In genomic region chr2:8392098-8392844, GRCh38 we compare ENCODE assay signal across 1 cellular context.
TF ChIP-seq lines count a peak whose summit lies in the region.

No MANE protein-coding gene starts in this region.

TF ChIP-seq in HepG2, 621 proteins besides CTCF, POLR2A, EP300 and RAD21 (continued from another document):
- TF ChIP-seq AHDC1 (CRISPR knock-in tag; IDR thresholded peaks at IDR 0.05; ENCODE audit: borderline replicate concordance) (peak; percentile 59; the same call in 1 of the 2 replicates), ZBTB1 (CRISPR knock-in tag; IDR thresholded peaks at IDR 0.05; ENCODE audit: borderline replicate concordance) (no peak), ZIK1 (CRISPR knock-in tag; IDR thresholded peaks at IDR 0.05; ENCODE audit: borderline replicate concordance, low read depth) (no peak), FOXP4 (CRISPR knock-in tag; IDR thresholded peaks at IDR 0.05) (no peak), POLR2AphosphoS5 (IDR thresholded peaks at IDR 0.05; ENCODE audit: low read depth, low read length) (no peak), SNRNP70 (IDR thresholded peaks at IDR 0.05; ENCODE audit: low read depth, low read length) (no peak), ZNF343 (CRISPR knock-in tag; IDR thresholded peaks at IDR 0.05) (no peak), RORA (CRISPR knock-in tag; IDR thresholded peaks at IDR 0.05) (no peak), TP53 (CRISPR knock-in tag; conservative IDR thresholded peaks at IDR 0.05) (no peak), ZSCAN30 (CRISPR knock-in tag; IDR thresholded peaks at IDR 0.05) (no peak), ADNP (CRISPR knock-in tag; IDR thresholded peaks at IDR 0.05) (no peak), MAFF (IDR thresholded peaks at IDR 0.05; ENCODE audit: low read depth, low read length) (no peak), FOXO1 (CRISPR knock-in tag; IDR thresholded peaks at IDR 0.05) (peak; percentile 14; the same call in 1 of the 2 replicates), FOXA3 (CRISPR knock-in tag; IDR thresholded peaks at IDR 0.05) (peak; percentile 14; the same call in 1 of the 2 replicates), ZNF782 (CRISPR knock-in tag; IDR thresholded peaks at IDR 0.05; ENCODE audit: borderline replicate concordance) (peak; percentile 84; the same call in 1 of the 2 replicates), HIVEP1 (CRISPR knock-in tag; IDR thresholded peaks at IDR 0.05) (peak; percentile 47; the same call in 1 of the 2 replicates), THAP8 (CRISPR knock-in tag; IDR thresholded peaks at IDR 0.05; ENCODE audit: borderline replicate concordance) (no peak), HNF4A (CRISPR knock-in tag; IDR thresholded peaks at IDR 0.05) (no peak)
- TF ChIP-seq, protein P1, sequence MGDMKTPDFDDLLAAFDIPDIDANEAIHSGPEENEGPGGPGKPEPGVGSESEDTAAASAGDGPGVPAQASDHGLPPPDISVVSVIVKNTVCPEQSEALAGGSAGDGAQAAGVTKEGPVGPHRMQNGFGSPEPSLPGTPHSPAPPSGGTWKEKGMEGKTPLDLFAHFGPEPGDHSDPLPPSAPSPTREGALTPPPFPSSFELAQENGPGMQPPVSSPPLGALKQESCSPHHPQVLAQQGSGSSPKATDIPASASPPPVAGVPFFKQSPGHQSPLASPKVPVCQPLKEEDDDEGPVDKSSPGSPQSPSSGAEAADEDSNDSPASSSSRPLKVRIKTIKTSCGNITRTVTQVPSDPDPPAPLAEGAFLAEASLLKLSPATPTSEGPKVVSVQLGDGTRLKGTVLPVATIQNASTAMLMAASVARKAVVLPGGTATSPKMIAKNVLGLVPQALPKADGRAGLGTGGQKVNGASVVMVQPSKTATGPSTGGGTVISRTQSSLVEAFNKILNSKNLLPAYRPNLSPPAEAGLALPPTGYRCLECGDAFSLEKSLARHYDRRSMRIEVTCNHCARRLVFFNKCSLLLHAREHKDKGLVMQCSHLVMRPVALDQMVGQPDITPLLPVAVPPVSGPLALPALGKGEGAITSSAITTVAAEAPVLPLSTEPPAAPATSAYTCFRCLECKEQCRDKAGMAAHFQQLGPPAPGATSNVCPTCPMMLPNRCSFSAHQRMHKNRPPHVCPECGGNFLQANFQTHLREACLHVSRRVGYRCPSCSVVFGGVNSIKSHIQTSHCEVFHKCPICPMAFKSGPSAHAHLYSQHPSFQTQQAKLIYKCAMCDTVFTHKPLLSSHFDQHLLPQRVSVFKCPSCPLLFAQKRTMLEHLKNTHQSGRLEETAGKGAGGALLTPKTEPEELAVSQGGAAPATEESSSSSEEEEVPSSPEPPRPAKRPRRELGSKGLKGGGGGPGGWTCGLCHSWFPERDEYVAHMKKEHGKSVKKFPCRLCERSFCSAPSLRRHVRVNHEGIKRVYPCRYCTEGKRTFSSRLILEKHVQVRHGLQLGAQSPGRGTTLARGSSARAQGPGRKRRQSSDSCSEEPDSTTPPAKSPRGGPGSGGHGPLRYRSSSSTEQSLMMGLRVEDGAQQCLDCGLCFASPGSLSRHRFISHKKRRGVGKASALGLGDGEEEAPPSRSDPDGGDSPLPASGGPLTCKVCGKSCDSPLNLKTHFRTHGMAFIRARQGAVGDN (CRISPR knock-in tag; IDR thresholded peaks at IDR 0.05), result peak; percentile 60
- TF ChIP-seq, protein P2, sequence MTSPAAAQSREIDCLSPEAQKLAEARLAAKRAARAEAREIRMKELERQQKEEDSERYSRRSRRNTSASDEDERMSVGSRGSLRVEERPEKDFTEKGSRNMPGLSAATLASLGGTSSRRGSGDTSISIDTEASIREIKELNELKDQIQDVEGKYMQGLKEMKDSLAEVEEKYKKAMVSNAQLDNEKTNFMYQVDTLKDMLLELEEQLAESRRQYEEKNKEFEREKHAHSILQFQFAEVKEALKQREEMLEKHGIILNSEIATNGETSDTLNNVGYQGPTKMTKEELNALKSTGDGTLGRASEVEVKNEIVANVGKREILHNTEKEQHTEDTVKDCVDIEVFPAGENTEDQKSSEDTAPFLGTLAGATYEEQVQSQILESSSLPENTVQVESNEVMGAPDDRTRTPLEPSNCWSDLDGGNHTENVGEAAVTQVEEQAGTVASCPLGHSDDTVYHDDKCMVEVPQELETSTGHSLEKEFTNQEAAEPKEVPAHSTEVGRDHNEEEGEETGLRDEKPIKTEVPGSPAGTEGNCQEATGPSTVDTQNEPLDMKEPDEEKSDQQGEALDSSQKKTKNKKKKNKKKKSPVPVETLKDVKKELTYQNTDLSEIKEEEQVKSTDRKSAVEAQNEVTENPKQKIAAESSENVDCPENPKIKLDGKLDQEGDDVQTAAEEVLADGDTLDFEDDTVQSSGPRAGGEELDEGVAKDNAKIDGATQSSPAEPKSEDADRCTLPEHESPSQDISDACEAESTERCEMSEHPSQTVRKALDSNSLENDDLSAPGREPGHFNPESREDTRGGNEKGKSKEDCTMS (CRISPR knock-in tag; conservative IDR thresholded peaks at IDR 0.05), result no peak
- TF ChIP-seq, protein P3, sequence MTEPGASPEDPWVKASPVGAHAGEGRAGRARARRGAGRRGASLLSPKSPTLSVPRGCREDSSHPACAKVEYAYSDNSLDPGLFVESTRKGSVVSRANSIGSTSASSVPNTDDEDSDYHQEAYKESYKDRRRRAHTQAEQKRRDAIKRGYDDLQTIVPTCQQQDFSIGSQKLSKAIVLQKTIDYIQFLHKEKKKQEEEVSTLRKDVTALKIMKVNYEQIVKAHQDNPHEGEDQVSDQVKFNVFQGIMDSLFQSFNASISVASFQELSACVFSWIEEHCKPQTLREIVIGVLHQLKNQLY (CRISPR knock-in tag; IDR thresholded peaks at IDR 0.05), result peak; percentile 97
TF ChIP-seq in HepG2: peak in this region for 27.
